ENCODE assay signal across 17 cellular contexts in the genomic region with DNA sequence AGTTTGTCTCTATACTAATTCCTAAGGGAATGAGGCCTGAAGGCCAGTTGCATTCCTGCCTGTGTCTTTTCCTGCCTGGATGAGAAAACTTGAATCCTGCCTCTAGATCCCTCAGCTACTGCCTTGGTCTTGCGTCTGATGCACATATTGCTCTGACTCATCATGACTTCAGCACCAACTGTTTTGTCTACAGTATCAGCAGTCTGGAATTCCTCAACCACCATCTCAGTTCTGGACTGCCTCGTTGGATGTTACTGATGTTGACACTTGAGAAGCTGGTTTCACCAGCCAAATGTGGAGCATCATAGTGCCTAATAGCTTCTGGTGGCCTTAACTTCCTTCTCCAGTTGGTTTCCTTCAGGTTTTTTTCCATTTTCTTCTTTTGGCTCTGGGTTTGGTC.
DNase-seq lines count a peak whose midpoint lies in the region; ATAC-seq and TF ChIP-seq lines count a peak whose summit lies in the region.
"Had no signal": no experiment of that assay in that cellular context is flagged by ENCODE, and none has a peak within 500 bp of the region (broad histone marks: within the 10 kb centered on the region; RNA-seq: fewer than 3 reads in every experiment).

No MANE protein-coding gene starts in this region.

- POLR2A ChIA-PET in RWPE1 (lab: Yijun Ruan, JAX; ENCODE audit: low non-redundant PET) = no interaction called here

- in situ Hi-C loops in transverse colon (cut with MboI; ENCODE audit: low pct_ligation_motif_present in 1 of 4, low pct_unique_long_range_greater_than_20kb in 1 of 4, low sequenced_read_pairs in 3 of 4) = no loop called here

- no peak for TF ChIP-seq CTCF in RWPE1 (conservative IDR thresholded peaks at IDR 0.05; ENCODE audit: low read depth)
- TF ChIP-seq CTCF in fibroblast of lung (conservative IDR thresholded peaks at IDR 0.05 in 1 of 2, IDR thresholded peaks at IDR 0.05 in 1 of 2; ENCODE audit: low read depth in 1 of 2, low read length in 2 of 2) = no peak
- no peak for TF ChIP-seq CTCF in transverse colon (IDR thresholded peaks at IDR 0.05)

- no peaks in the 10 kb centered on the region for H4K20me1 ChIP-seq in fibroblast of lung (ENCODE audit: control insufficient read depth, extremely low read depth, insufficient read depth, low read length)

- H3K27ac Mint-ChIP-seq in T-helper 2 cell treated with Interferon-gamma antibody and Interleukin-4, amounts not matched to agents 5 μg/mL and 100 μg/mL, for 36 hours = no peak overlapping the region
- H3K27ac Mint-ChIP-seq: activated naive CD4-positive, alpha-beta T cell treated with anti-CD3 and anti-CD28 coated beads, Interleukin-2, amount 50 U/mL, for 24 hours; stimulated activated naive CD8-positive, alpha-beta T cell treated with anti-CD3 and anti-CD28 coated beads, Interleukin-15, Interleukin-2, amounts not matched to agents 100 ng/mL and 50 ng/mL, for 24 hours had no signal

- WGBS in transverse colon (ENCODE audit: low coverage in 1 of 2), 2 donors = 75 to 88% methylated on average over 1 to 2 of the region's 2 CpGs

- no peak overlapping the region for H3K27ac ChIP-seq in RWPE1
- H3K27ac ChIP-seq in fibroblast of lung (ENCODE audit: insufficient read depth, low read length) = peak overlapping the region; percentile 48
- H3K27ac ChIP-seq in transverse colon = no peak overlapping the region
- H3K27ac ChIP-seq: dorsolateral prefrontal cortex, KMS-11, ovary had no signal

- no peaks in the 10 kb centered on the region for H3K79me2 ChIP-seq in fibroblast of lung (ENCODE audit: control insufficient read depth, insufficient read depth, low read length)

- CTCF ChIA-PET in RWPE1 (lab: Yijun Ruan, JAX) = no interaction called here

- TF ChIP-seq POLR2A in transverse colon (IDR thresholded peaks at IDR 0.05) = no peak

- peaks cover 18% of the 10 kb centered on the region for H3K9me3 Mint-ChIP-seq in T-helper 2 cell treated with Interferon-gamma antibody and Interleukin-4, amounts not matched to agents 5 μg/mL and 100 μg/mL, for 36 hours

- H2AFZ ChIP-seq in fibroblast of lung (ENCODE audit: low read length) = no peak overlapping the region

- no peaks in the 10 kb centered on the region for H3K36me3 ChIP-seq in fibroblast of lung (ENCODE audit: control insufficient read depth, insufficient read depth, low read length)
- H3K36me3 ChIP-seq in transverse colon = no peaks in the 10 kb centered on the region
- H3K36me3 ChIP-seq: ovary had no signal

- DNase-seq in ELF-1 (ENCODE audit: low read depth, low spot score) (peak; percentile 36), RWPE1 (ENCODE audit: low spot score) (peak; percentile 5), fibroblast of lung (ENCODE audit: low read depth in 2 of 2) (peak; percentile 81 to 100), skeletal muscle cell (ENCODE audit: low read depth) (peak; percentile 88), transverse colon (no peak)
- no peak for DNase-seq in T-helper 2 cell treated with Interferon-gamma antibody and Interleukin-4, amounts not matched to agents 5 μg/mL and 100 μg/mL, for 36 hours (ENCODE audit: low spot score)
- DNase-seq in stimulated activated naive CD4-positive, alpha-beta T cell (lab: John Stamatoyannopoulos, UW) = no peak
- DNase-seq: dorsolateral prefrontal cortex; left ventricle myocardium superior; NCI-H2107; ovary; stimulated activated CD4-positive, alpha-beta T cell treated with anti-CD3 and anti-CD28 coated beads, Interleukin-2, amount 100 ng/mL, for 48 hours had no signal

- H3K4me1 Mint-ChIP-seq in T-helper 2 cell treated with Interferon-gamma antibody and Interleukin-4, amounts not matched to agents 5 μg/mL and 100 μg/mL, for 36 hours (ENCODE audit: low read depth) = no peaks in the 10 kb centered on the region
- H3K4me1 Mint-ChIP-seq: activated naive CD4-positive, alpha-beta T cell treated with anti-CD3 and anti-CD28 coated beads, Interleukin-2, amount 50 U/mL, for 24 hours had no signal

- no peak overlapping the region for H3K4me2 ChIP-seq in fibroblast of lung (ENCODE audit: extremely low read depth, insufficient read depth, low read length)
- H3K4me2 ChIP-seq: KMS-11 had no signal

- H3K9me3 ChIP-seq in fibroblast of lung (ENCODE audit: control insufficient read depth, insufficient read depth, low read depth, low read length) (no peaks in the 10 kb centered on the region), transverse colon (no peaks in the 10 kb centered on the region)
- H3K9me3 ChIP-seq: ovary had no signal

- ATAC-seq in GM21381 (IDR thresholded peaks at IDR 0.05; ENCODE audit: unreplicated experiment) = no peak
- ATAC-seq: GM12878, left ventricle myocardium superior had no signal

- no peak for TF ChIP-seq EP300 in transverse colon (IDR thresholded peaks at IDR 0.05; ENCODE audit: low read depth)

- no peaks in the 10 kb centered on the region for H3K27me3 Mint-ChIP-seq in T-helper 2 cell treated with Interferon-gamma antibody and Interleukin-4, amounts not matched to agents 5 μg/mL and 100 μg/mL, for 36 hours (ENCODE audit: low read depth)
- H3K27me3 Mint-ChIP-seq: activated naive CD4-positive, alpha-beta T cell treated with anti-CD3 and anti-CD28 coated beads, Interleukin-2, amount 50 U/mL, for 24 hours; stimulated activated naive CD8-positive, alpha-beta T cell treated with anti-CD3 and anti-CD28 coated beads, Interleukin-15, Interleukin-2, amounts not matched to agents 100 ng/mL and 50 ng/mL, for 24 hours had no signal

- H3K4me1 ChIP-seq in fibroblast of lung (ENCODE audit: control insufficient read depth, extremely low read depth, insufficient read depth, low read length) = no peaks in the 10 kb centered on the region
- H3K4me1 ChIP-seq in transverse colon = no peaks in the 10 kb centered on the region

- H3K27me3 ChIP-seq in fibroblast of lung (ENCODE audit: control insufficient read depth, insufficient read depth, low read length) (no peaks in the 10 kb centered on the region), transverse colon (no peaks in the 10 kb centered on the region)
- H3K27me3 ChIP-seq: dorsolateral prefrontal cortex, ovary had no signal

- no peak overlapping the region for H3K9ac ChIP-seq in fibroblast of lung (ENCODE audit: insufficient read depth, low read length)
- H3K9ac ChIP-seq: KMS-11 had no signal

- H3K4me3 Mint-ChIP-seq in T-helper 2 cell treated with Interferon-gamma antibody and Interleukin-4, amounts not matched to agents 5 μg/mL and 100 μg/mL, for 36 hours = no peak overlapping the region
- H3K4me3 Mint-ChIP-seq: activated naive CD4-positive, alpha-beta T cell treated with anti-CD3 and anti-CD28 coated beads, Interleukin-2, amount 50 U/mL, for 24 hours; stimulated activated naive CD8-positive, alpha-beta T cell treated with anti-CD3 and anti-CD28 coated beads, Interleukin-15, Interleukin-2, amounts not matched to agents 100 ng/mL and 50 ng/mL, for 24 hours had no signal

- no peak overlapping the region for H3K4me3 ChIP-seq in fibroblast of lung (replicated peaks in 1 of 4; ENCODE audit: control extremely low read depth in 1 of 4, insufficient read depth in 1 of 4, low read depth in 3 of 4, low read length in 4 of 4)
- H3K4me3 ChIP-seq in skeletal muscle cell (ENCODE audit: low read depth, low read length) = no peak overlapping the region
- H3K4me3 ChIP-seq in transverse colon = no peak overlapping the region
- H3K4me3 ChIP-seq: dorsolateral prefrontal cortex, GM12878, ovary had no signal

- no peaks in the 10 kb centered on the region for H3K36me3 Mint-ChIP-seq in T-helper 2 cell treated with Interferon-gamma antibody and Interleukin-4, amounts not matched to agents 5 μg/mL and 100 μg/mL, for 36 hours (ENCODE audit: low read depth)
- H3K36me3 Mint-ChIP-seq: activated naive CD4-positive, alpha-beta T cell treated with anti-CD3 and anti-CD28 coated beads, Interleukin-2, amount 50 U/mL, for 24 hours had no signal

- intact Hi-C loops in transverse colon (cut with DNase I; ENCODE audit: low total_unique reads) = no loop called here

Comparison
In these comparisons a context has a peak if more than half of its experiments do, and no peak if none do; other contexts are left out.
1. DNase-seq: peak in ELF-1 (single experiment), RWPE1 (single experiment), fibroblast of lung (2 of 2) and skeletal muscle cell (single experiment); none in T-helper 2 cell treated with Interferon-gamma antibody and Interleukin-4, amounts not matched to agents 5 μg/mL and 100 μg/mL, for 36 hours (single experiment), transverse colon (single experiment) and stimulated activated naive CD4-positive, alpha-beta T cell (0 of 6).